Comparison of ENCODE assay signal across 12 cellular contexts in genomic region chr18:46859855-46860254, GRCh38. TPM values are rescaled to one million over a fixed set of nuclear protein-coding genes. Genes with fewer than 3 reads are reported as not detected.
DNase-seq lines count a peak whose midpoint lies in the region; ATAC-seq and TF ChIP-seq lines count a peak whose summit lies in the region.
"Had no signal": no experiment of that assay in that cellular context is flagged by ENCODE, and none has a peak within 500 bp of the region (broad histone marks: within the 10 kb centered on the region; RNA-seq: fewer than 3 reads in every experiment).

No MANE protein-coding gene starts in this region.

- intact Hi-C loops in cardiac septum (cut with DNase I): no loop called here

- H3K4me1 Mint-ChIP-seq in WTC11: peaks cover 4% of the 10 kb centered on the region; the same call in 1 of the 2 replicates

- CTCF ChIA-PET in WTC11 (lab: Charles Lee): no interaction called here

- DNase-seq in NOMO-1 treated with DMSO at 0.1 percent for 48 hours (lab: John Stamatoyannopoulos, UW; ENCODE audit: unreplicated experiment) (peak; percentile 12), NOMO-1 treated with dmso at 0.1 percent for 144 hours (lab: John Stamatoyannopoulos, UW; ENCODE audit: unreplicated experiment) (no peak), WTC11 (ENCODE audit: low spot score) (no peak), NCI-H748 (lab: John Stamatoyannopoulos, UW; ENCODE audit: unreplicated experiment) (no peak), cardiac septum (ENCODE audit: low spot score) (no peak)
- DNase-seq in stimulated activated CD4-positive, alpha-beta T cell treated with anti-CD3 and anti-CD28 coated beads, Interleukin-2, amount 100 ng/mL, for 48 hours: no peak
- DNase-seq: activated CD4-positive, alpha-beta T cell treated with anti-CD3 and anti-CD28 coated beads, Interleukin-2, amount 50 U/mL, for 4 hours; NCI-H510A; stimulated activated CD4-positive, alpha-beta T cell treated with anti-CD3 and anti-CD28 coated beads, Interleukin-1b, Interleukin-23, amount 100 ng/mL, for 48 hours had no signal

- POLR2A ChIA-PET in WTC11 (lab: Charles Lee): no interaction called here

- H3K4me3 Mint-ChIP-seq in WTC11: no peak overlapping the region
- H3K4me3 Mint-ChIP-seq: neural progenitor cell had no signal

- no peaks in the 10 kb centered on the region for H3K27me3 Mint-ChIP-seq in WTC11 (ENCODE audit: low read depth)

- H3K9me3 Mint-ChIP-seq in WTC11: no peaks in the 10 kb centered on the region
- H3K9me3 Mint-ChIP-seq: neural progenitor cell had no signal

- H3K36me3 Mint-ChIP-seq in WTC11: peaks cover 30% of the 10 kb centered on the region

- no peak for TF ChIP-seq CTCF in WTC11 (IDR thresholded peaks at IDR 0.05)

- H3K27ac Mint-ChIP-seq in WTC11: peak overlapping the region; percentile 21; the same call in 1 of the 2 replicates
- H3K27ac Mint-ChIP-seq: neural progenitor cell had no signal

- ATAC-seq in HG03039 (IDR thresholded peaks at IDR 0.05; ENCODE audit: unreplicated experiment) (peak; percentile 68), WTC11 (no peak), HG03439 (IDR thresholded peaks at IDR 0.05; ENCODE audit: unreplicated experiment) (no peak)

TF ChIP-seq in WTC11, 78 proteins besides CTCF, POLR2A, EP300 and RAD21:
- TF ChIP-seq ATF1 (CRISPR knock-in tag; IDR thresholded peaks at IDR 0.05) (no peak), SP1 (CRISPR knock-in tag; conservative IDR thresholded peaks at IDR 0.05) (no peak), ZSCAN18 (CRISPR knock-in tag; IDR thresholded peaks at IDR 0.05) (no peak), MXD4 (CRISPR knock-in tag; IDR thresholded peaks at IDR 0.05; ENCODE audit: borderline replicate concordance) (no peak), NFE2L1 (CRISPR knock-in tag; IDR thresholded peaks at IDR 0.05) (no peak), IRF2 (CRISPR knock-in tag; IDR thresholded peaks at IDR 0.05; ENCODE audit: borderline replicate concordance, low read depth) (no peak), FOXK1 (CRISPR knock-in tag; IDR thresholded peaks at IDR 0.05) (no peak), ZNF425 (CRISPR knock-in tag; conservative IDR thresholded peaks at IDR 0.05) (no peak), ERG (CRISPR knock-in tag; IDR thresholded peaks at IDR 0.05) (no peak), SOX15 (CRISPR knock-in tag; IDR thresholded peaks at IDR 0.05) (no peak), E2F1 (CRISPR knock-in tag; IDR thresholded peaks at IDR 0.05) (no peak), ZNF232 (CRISPR knock-in tag; IDR thresholded peaks at IDR 0.05) (no peak), ZNF423 (CRISPR knock-in tag; IDR thresholded peaks at IDR 0.05) (no peak), FOXJ3 (CRISPR knock-in tag; IDR thresholded peaks at IDR 0.05; ENCODE audit: borderline replicate concordance) (no peak), TEAD1 (CRISPR knock-in tag; IDR thresholded peaks at IDR 0.05) (no peak), ATF3 (CRISPR knock-in tag; conservative IDR thresholded peaks at IDR 0.05) (no peak), NFYB (CRISPR knock-in tag; conservative IDR thresholded peaks at IDR 0.05; ENCODE audit: low read depth) (no peak)

RNA-seq across cellular contexts. Expression of gene PIAS2, which starts 57.5 kb away (rescaled TPM):
- 50.7 to 60.6 TPM (median 57.8 TPM) in 3 replicates for total RNA-seq in WTC11 (2021)
- total RNA-seq in cardiac septum: 36.8 TPM

RNA-seq across cellular contexts. Expression of gene KATNAL2, which starts 57.5 kb away (rescaled TPM):
- total RNA-seq in WTC11 (2021) (9.9 to 12.1 TPM (median 11.7 TPM) in 3 replicates), cardiac septum (5.7 TPM)
